In the genomic region with DNA sequence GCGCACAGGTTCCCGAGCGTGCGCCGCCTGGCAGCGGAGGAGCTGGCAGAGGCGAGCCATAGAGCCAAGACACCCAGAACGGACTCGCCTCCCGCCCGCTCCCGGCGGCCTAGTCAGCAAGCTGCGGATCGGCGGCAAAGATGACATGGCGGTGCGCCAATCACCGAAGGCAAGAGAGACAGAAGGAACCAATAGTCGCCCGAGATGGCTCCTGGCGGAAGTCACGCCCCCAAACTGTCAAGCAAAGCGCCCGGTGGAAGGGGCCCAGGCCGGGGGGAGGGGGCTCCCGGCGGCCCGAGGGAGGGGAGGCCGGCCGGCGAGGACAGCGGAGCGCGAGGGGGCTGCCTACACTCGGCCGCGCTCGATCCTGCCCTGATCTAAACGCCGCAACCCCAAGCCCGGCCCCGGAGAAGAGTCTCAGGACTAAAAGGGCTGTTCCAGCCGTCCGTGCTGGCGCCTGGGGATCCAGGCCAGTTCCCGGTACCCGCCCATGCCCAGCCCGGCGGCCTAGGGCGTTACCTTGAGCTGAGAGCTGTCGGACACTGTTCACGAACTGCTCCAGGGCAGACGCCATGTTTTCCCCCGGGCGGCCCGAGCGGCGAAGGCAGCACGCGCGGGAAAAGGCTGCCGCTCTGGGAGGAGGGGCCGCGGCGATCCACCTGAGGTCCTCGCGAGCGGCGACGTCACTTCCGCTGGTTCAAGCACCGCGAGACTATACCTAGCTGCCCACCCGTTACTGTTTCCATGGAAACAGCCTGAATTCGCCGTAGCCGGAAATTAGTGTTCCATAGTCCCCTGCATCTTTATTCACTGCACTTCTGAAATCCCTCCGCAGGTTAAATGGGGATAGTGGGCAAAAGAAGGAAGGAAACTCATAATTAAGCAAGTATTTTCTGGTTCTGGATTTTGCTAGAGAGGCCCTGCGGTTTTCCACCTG, we compare ENCODE assay signal across 1 cellular context.
TF ChIP-seq lines count a peak whose summit lies in the region.

A gene (minus strand): TSS at position 634 of the 937 bp plus-strand sequence. CDS start 60 bp downstream, at position 574.

TF ChIP-seq in HepG2, 621 proteins besides CTCF, POLR2A, EP300 and RAD21 (continued from another document and continues in another):
- TF ChIP-seq, protein P1, sequence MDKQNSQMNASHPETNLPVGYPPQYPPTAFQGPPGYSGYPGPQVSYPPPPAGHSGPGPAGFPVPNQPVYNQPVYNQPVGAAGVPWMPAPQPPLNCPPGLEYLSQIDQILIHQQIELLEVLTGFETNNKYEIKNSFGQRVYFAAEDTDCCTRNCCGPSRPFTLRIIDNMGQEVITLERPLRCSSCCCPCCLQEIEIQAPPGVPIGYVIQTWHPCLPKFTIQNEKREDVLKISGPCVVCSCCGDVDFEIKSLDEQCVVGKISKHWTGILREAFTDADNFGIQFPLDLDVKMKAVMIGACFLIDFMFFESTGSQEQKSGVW (CRISPR knock-in tag; IDR thresholded peaks at IDR 0.05; ENCODE audit: borderline replicate concordance), result no peak
- TF ChIP-seq NFE2L2 (IDR thresholded peaks at IDR 0.05; ENCODE audit: low read length) (no peak), ASH2L (IDR thresholded peaks at IDR 0.05; ENCODE audit: insufficient read length, low read depth, low read length) (peak; percentile 93), ZNF292 (CRISPR knock-in tag; IDR thresholded peaks at IDR 0.05; ENCODE audit: borderline replicate concordance, low read depth) (no peak; the same call in 1 of the 2 replicates), ZFP62 (CRISPR knock-in tag; IDR thresholded peaks at IDR 0.05) (no peak), HCFC1 (IDR thresholded peaks at IDR 0.05; ENCODE audit: low read depth, low read length) (peak; percentile 39; the same call in 1 of the 2 replicates), TBL1XR1 (IDR thresholded peaks at IDR 0.05; ENCODE audit: borderline replicate concordance, low read length, partially characterized antibody) (no peak), ETV6 (CRISPR knock-in tag; conservative IDR thresholded peaks at IDR 0.05) (peak; percentile 54; the same call in 1 of the 2 replicates), GATAD1 (CRISPR knock-in tag; IDR thresholded peaks at IDR 0.05) (peak; percentile 87), ZNF547 (CRISPR knock-in tag; IDR thresholded peaks at IDR 0.05) (peak; percentile 90), HOXD1 (CRISPR knock-in tag; IDR thresholded peaks at IDR 0.05) (0 out of 2 replicates have a peak, but pooled peaks have one; percentile 55), RFX5 (IDR thresholded peaks at IDR 0.05; ENCODE audit: low read depth, low read length) (peak; percentile 88), ARNTL (CRISPR knock-in tag; IDR thresholded peaks at IDR 0.05) (no peak), NONO (IDR thresholded peaks at IDR 0.05) (no peak), NONO (CRISPR knock-in tag; conservative IDR thresholded peaks at IDR 0.05) (peak; percentile 72), ZNF274 (CRISPR knock-in tag; IDR thresholded peaks at IDR 0.05) (peak; percentile 38; the same call in 1 of the 2 replicates), ZNF660 (CRISPR knock-in tag; IDR thresholded peaks at IDR 0.05; ENCODE audit: borderline replicate concordance, low read depth) (no peak), ZNF737 (CRISPR knock-in tag; IDR thresholded peaks at IDR 0.05; ENCODE audit: borderline replicate concordance) (no peak)
- TF ChIP-seq, protein P2, sequence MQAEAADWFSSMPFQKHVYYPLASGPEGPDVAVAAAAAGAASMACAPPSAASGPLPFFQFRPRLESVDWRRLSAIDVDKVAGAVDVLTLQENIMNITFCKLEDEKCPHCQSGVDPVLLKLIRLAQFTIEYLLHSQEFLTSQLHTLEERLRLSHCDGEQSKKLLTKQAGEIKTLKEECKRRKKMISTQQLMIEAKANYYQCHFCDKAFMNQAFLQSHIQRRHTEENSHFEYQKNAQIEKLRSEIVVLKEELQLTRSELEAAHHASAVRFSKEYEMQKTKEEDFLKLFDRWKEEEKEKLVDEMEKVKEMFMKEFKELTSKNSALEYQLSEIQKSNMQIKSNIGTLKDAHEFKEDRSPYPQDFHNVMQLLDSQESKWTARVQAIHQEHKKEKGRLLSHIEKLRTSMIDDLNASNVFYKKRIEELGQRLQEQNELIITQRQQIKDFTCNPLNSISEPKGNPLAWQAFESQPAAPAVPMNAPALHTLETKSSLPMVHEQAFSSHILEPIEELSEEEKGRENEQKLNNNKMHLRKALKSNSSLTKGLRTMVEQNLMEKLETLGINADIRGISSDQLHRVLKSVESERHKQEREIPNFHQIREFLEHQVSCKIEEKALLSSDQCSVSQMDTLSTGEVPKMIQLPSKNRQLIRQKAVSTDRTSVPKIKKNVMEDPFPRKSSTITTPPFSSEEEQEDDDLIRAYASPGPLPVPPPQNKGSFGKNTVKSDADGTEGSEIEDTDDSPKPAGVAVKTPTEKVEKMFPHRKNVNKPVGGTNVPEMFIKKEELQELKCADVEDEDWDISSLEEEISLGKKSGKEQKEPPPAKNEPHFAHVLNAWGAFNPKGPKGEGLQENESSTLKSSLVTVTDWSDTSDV (CRISPR knock-in tag; IDR thresholded peaks at IDR 0.05), result no peak
- TF ChIP-seq, protein P3, sequence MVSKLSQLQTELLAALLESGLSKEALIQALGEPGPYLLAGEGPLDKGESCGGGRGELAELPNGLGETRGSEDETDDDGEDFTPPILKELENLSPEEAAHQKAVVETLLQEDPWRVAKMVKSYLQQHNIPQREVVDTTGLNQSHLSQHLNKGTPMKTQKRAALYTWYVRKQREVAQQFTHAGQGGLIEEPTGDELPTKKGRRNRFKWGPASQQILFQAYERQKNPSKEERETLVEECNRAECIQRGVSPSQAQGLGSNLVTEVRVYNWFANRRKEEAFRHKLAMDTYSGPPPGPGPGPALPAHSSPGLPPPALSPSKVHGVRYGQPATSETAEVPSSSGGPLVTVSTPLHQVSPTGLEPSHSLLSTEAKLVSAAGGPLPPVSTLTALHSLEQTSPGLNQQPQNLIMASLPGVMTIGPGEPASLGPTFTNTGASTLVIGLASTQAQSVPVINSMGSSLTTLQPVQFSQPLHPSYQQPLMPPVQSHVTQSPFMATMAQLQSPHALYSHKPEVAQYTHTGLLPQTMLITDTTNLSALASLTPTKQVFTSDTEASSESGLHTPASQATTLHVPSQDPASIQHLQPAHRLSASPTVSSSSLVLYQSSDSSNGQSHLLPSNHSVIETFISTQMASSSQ (IDR thresholded peaks at IDR 0.05; ENCODE audit: low read depth), result no peak
- TF ChIP-seq, protein P3 (CRISPR knock-in tag; IDR thresholded peaks at IDR 0.05; ENCODE audit: borderline replicate concordance), result peak; percentile 28; the same call in 1 of the 2 replicates
- TF ChIP-seq, protein P4, sequence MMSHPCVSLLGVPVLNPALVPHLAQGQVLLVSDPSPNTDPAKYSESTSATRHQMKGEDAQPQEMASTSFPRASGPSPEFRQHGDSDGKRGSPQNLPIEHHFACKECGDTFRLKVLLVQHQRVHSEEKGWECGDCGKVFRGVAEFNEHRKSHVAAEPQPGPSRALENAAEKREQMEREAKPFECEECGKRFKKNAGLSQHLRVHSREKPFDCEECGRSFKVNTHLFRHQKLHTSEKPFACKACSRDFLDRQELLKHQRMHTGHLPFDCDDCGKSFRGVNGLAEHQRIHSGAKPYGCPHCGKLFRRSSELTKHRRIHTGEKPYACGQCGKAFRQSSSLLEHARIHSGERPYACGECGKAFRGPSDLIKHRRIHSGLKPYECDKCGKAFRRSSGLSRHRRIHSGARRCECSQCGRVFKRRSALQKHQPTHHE (CRISPR knock-in tag; IDR thresholded peaks at IDR 0.05; ENCODE audit: borderline replicate concordance), result peak; percentile 58; the same call in 1 of the 2 replicates
- TF ChIP-seq, protein P5, sequence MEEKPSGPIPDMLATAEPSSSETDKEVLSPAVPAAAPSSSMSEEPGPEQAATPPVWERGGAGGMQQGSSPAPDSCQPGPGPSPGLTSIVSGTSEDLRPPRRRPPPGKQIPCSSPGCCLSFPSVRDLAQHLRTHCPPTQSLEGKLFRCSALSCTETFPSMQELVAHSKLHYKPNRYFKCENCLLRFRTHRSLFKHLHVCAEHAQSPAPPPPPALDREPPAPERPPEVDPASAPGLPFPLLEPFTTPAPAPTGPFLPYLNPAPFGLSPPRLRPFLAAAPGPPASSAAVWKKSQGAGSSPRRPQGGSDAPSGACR (CRISPR knock-in tag; IDR thresholded peaks at IDR 0.05), result no peak
- TF ChIP-seq, protein P6, sequence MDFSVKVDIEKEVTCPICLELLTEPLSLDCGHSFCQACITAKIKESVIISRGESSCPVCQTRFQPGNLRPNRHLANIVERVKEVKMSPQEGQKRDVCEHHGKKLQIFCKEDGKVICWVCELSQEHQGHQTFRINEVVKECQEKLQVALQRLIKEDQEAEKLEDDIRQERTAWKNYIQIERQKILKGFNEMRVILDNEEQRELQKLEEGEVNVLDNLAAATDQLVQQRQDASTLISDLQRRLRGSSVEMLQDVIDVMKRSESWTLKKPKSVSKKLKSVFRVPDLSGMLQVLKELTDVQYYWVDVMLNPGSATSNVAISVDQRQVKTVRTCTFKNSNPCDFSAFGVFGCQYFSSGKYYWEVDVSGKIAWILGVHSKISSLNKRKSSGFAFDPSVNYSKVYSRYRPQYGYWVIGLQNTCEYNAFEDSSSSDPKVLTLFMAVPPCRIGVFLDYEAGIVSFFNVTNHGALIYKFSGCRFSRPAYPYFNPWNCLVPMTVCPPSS (IDR thresholded peaks at IDR 0.05), result no peak
- TF ChIP-seq, protein P7, sequence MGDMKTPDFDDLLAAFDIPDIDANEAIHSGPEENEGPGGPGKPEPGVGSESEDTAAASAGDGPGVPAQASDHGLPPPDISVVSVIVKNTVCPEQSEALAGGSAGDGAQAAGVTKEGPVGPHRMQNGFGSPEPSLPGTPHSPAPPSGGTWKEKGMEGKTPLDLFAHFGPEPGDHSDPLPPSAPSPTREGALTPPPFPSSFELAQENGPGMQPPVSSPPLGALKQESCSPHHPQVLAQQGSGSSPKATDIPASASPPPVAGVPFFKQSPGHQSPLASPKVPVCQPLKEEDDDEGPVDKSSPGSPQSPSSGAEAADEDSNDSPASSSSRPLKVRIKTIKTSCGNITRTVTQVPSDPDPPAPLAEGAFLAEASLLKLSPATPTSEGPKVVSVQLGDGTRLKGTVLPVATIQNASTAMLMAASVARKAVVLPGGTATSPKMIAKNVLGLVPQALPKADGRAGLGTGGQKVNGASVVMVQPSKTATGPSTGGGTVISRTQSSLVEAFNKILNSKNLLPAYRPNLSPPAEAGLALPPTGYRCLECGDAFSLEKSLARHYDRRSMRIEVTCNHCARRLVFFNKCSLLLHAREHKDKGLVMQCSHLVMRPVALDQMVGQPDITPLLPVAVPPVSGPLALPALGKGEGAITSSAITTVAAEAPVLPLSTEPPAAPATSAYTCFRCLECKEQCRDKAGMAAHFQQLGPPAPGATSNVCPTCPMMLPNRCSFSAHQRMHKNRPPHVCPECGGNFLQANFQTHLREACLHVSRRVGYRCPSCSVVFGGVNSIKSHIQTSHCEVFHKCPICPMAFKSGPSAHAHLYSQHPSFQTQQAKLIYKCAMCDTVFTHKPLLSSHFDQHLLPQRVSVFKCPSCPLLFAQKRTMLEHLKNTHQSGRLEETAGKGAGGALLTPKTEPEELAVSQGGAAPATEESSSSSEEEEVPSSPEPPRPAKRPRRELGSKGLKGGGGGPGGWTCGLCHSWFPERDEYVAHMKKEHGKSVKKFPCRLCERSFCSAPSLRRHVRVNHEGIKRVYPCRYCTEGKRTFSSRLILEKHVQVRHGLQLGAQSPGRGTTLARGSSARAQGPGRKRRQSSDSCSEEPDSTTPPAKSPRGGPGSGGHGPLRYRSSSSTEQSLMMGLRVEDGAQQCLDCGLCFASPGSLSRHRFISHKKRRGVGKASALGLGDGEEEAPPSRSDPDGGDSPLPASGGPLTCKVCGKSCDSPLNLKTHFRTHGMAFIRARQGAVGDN (CRISPR knock-in tag; IDR thresholded peaks at IDR 0.05), result peak; percentile 92
- TF ChIP-seq, protein P8, sequence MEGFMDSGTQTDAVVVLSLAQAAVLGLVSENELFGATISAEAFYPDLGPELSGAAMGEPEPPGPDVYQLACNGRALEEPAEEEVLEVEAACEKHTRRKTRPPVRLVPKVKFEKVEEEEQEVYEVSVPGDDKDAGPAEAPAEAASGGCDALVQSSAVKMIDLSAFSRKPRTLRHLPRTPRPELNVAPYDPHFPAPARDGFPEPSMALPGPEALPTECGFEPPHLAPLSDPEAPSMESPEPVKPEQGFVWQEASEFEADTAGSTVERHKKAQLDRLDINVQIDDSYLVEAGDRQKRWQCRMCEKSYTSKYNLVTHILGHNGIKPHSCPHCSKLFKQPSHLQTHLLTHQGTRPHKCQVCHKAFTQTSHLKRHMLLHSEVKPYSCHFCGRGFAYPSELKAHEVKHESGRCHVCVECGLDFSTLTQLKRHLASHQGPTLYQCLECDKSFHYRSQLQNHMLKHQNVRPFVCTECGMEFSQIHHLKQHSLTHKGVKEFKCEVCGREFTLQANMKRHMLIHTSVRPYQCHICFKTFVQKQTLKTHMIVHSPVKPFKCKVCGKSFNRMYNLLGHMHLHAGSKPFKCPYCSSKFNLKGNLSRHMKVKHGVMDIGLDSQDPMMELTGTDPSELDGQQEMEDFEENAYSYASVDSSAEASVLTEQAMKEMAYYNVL (CRISPR knock-in tag; IDR thresholded peaks at IDR 0.05; ENCODE audit: borderline replicate concordance), result peak; percentile 84; the same call in 1 of the 2 replicates
- TF ChIP-seq, protein P9, sequence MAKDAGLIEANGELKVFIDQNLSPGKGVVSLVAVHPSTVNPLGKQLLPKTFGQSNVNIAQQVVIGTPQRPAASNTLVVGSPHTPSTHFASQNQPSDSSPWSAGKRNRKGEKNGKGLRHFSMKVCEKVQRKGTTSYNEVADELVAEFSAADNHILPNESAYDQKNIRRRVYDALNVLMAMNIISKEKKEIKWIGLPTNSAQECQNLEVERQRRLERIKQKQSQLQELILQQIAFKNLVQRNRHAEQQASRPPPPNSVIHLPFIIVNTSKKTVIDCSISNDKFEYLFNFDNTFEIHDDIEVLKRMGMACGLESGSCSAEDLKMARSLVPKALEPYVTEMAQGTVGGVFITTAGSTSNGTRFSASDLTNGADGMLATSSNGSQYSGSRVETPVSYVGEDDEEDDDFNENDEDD (CRISPR knock-in tag; IDR thresholded peaks at IDR 0.05; ENCODE audit: borderline replicate concordance), result peak; percentile 95
